ENCODE assay signal across 25 cellular contexts in genomic region chr2:240745456-240745855, GRCh38. TPM values are rescaled to one million over a fixed set of nuclear protein-coding genes. Genes with fewer than 3 reads are reported as not detected.
DNase-seq lines count a peak whose midpoint lies in the region; ATAC-seq and TF ChIP-seq lines count a peak whose summit lies in the region.
"Had no signal": no experiment of that assay in that cellular context is flagged by ENCODE, and none has a peak within 500 bp of the region (broad histone marks: within the 10 kb centered on the region; RNA-seq: fewer than 3 reads in every experiment).

No MANE protein-coding gene starts in this region.

- H3K9me3 Mint-ChIP-seq in activated naive CD4-positive, alpha-beta T cell treated with anti-CD3 and anti-CD28 coated beads, Interleukin-2, amount 50 U/mL, for 72 hours = no peaks in the 10 kb centered on the region
- H3K9me3 Mint-ChIP-seq in activated naive CD4-positive, alpha-beta T cell treated with anti-CD3 and anti-CD28 coated beads, Interleukin-2, amount 10 ng/mL, durations not matched to agents 7 days and 5 days = no peaks in the 10 kb centered on the region
- no peaks in the 10 kb centered on the region for H3K9me3 Mint-ChIP-seq in neural crest cell
- H3K9me3 Mint-ChIP-seq: CD14-positive monocyte; CD4-positive, alpha-beta memory T cell; CD8-positive, alpha-beta memory T cell had no signal

- no peaks in the 10 kb centered on the region for H3K36me3 Mint-ChIP-seq in activated naive CD4-positive, alpha-beta T cell treated with anti-CD3 and anti-CD28 coated beads, Interleukin-2, amount 50 U/mL, for 72 hours
- no peaks in the 10 kb centered on the region for H3K36me3 Mint-ChIP-seq in activated naive CD4-positive, alpha-beta T cell treated with anti-CD3 and anti-CD28 coated beads, Interleukin-2, amount 10 ng/mL, durations not matched to agents 7 days and 5 days
- H3K36me3 Mint-ChIP-seq in neural crest cell (ENCODE audit: low read depth) = no peaks in the 10 kb centered on the region
- H3K36me3 Mint-ChIP-seq: CD14-positive monocyte; CD4-positive, alpha-beta memory T cell; CD4-positive, CD25-positive, alpha-beta regulatory T cell; CD8-positive, alpha-beta memory T cell had no signal

- CTCF ChIA-PET in activated naive CD4-positive, alpha-beta T cell treated with anti-CD3 and anti-CD28 coated beads, Interleukin-2, amount 10 ng/mL, durations not matched to agents 7 days and 5 days (lab: Charles Lee) = no interaction called here

- DNase-seq in activated naive CD4-positive, alpha-beta T cell treated with anti-CD3 and anti-CD28 coated beads, Interleukin-2, amount 50 U/mL, for 72 hours (ENCODE audit: low spot score in 2 of 2) = no peak
- DNase-seq in activated naive CD4-positive, alpha-beta T cell treated with anti-CD3 and anti-CD28 coated beads, Interleukin-2, amount 10 ng/mL, durations not matched to agents 7 days and 5 days = no peak
- DNase-seq in neural crest cell (ENCODE audit: low read depth, low spot score) = no peak
- no peak for DNase-seq in stimulated activated CD4-positive, alpha-beta T cell treated with anti-CD3 and anti-CD28 coated beads, Interleukin-1b, Interleukin-23, amount 100 ng/mL, for 48 hours
- DNase-seq in H4 (ENCODE audit: low spot score) = no peak
- DNase-seq: AML-193; C1 segment of cervical spinal cord; CD4-positive, alpha-beta memory T cell; CD4-positive, CD25-positive, alpha-beta regulatory T cell; CD8-positive, alpha-beta memory T cell; COR-L47; DMS 273 treated with DMSO at 0.1 percent for 48 hours; DMS153; DMS53; DMS79; DND-41; EL; GDM1 had no signal

- no peak for TF ChIP-seq CTCF in neural crest cell (conservative IDR thresholded peaks at IDR 0.05)

- peaks cover 4% of the 10 kb centered on the region for H3K27me3 Mint-ChIP-seq in activated naive CD4-positive, alpha-beta T cell treated with anti-CD3 and anti-CD28 coated beads, Interleukin-2, amount 10 ng/mL, durations not matched to agents 7 days and 5 days
- H3K27me3 Mint-ChIP-seq in neural crest cell (ENCODE audit: low read depth) = no peaks in the 10 kb centered on the region
- H3K27me3 Mint-ChIP-seq: B cell; CD4-positive, alpha-beta memory T cell; CD4-positive, CD25-positive, alpha-beta regulatory T cell had no signal

- H3K27ac Mint-ChIP-seq in activated naive CD4-positive, alpha-beta T cell treated with anti-CD3 and anti-CD28 coated beads, Interleukin-2, amount 50 U/mL, for 72 hours = peak overlapping the region; percentile 48 to 79
- no peak overlapping the region for H3K27ac Mint-ChIP-seq in activated naive CD4-positive, alpha-beta T cell treated with anti-CD3 and anti-CD28 coated beads, Interleukin-2, amount 10 ng/mL, durations not matched to agents 7 days and 5 days
- peak overlapping the region; percentile 84 for H3K27ac Mint-ChIP-seq in neural crest cell (ENCODE audit: unreplicated experiment)
- H3K27ac Mint-ChIP-seq: B cell, CD14-positive monocyte had no signal

- H3K4me3 Mint-ChIP-seq in activated naive CD4-positive, alpha-beta T cell treated with anti-CD3 and anti-CD28 coated beads, Interleukin-2, amount 10 ng/mL, durations not matched to agents 7 days and 5 days = no peak overlapping the region
- H3K4me3 Mint-ChIP-seq in neural crest cell = no peak overlapping the region
- H3K4me3 Mint-ChIP-seq: B cell; CD14-positive monocyte; CD4-positive, alpha-beta memory T cell; CD4-positive, CD25-positive, alpha-beta regulatory T cell; CD8-positive, alpha-beta memory T cell had no signal

- no peaks in the 10 kb centered on the region for H3K4me1 Mint-ChIP-seq in activated naive CD4-positive, alpha-beta T cell treated with anti-CD3 and anti-CD28 coated beads, Interleukin-2, amount 10 ng/mL, durations not matched to agents 7 days and 5 days
- no peaks in the 10 kb centered on the region for H3K4me1 Mint-ChIP-seq in neural crest cell
- H3K4me1 Mint-ChIP-seq: B cell; CD14-positive monocyte; CD4-positive, alpha-beta memory T cell; CD8-positive, alpha-beta memory T cell had no signal

- no peak for ATAC-seq in activated naive CD4-positive, alpha-beta T cell treated with anti-CD3 and anti-CD28 coated beads, Interleukin-2, amount 50 U/mL, for 72 hours
- ATAC-seq: A549, GM12878 had no signal

RNA-seq across cellular contexts. Expression of gene AQP12A, which starts 53.8 kb away (rescaled TPM):
- total RNA-seq in activated naive CD4-positive, alpha-beta T cell treated with anti-CD3 and anti-CD28 coated beads, Interleukin-2, amount 50 U/mL, for 72 hours = not detected
- not detected in 2 replicates for total RNA-seq in neural crest cell
- not detected in 2 replicates for total RNA-seq in H4 (2014; rRNA removed; shearing (Covaris generic))
- total RNA-seq: A172; B cell; CD4-positive, alpha-beta memory T cell; CD4-positive, CD25-positive, alpha-beta regulatory T cell; CD8-positive, alpha-beta memory T cell; Daoy; G401; GM12878 had no signal
